8 cellular contexts compared by ENCODE assay signal in genomic region chr11:114440121-114440860, GRCh38. TPM values are rescaled to one million over a fixed set of nuclear protein-coding genes. Genes with fewer than 3 reads are reported as not detected.
A peak's percentile ranks its signal among the peaks of the same experiment; 100 is the strongest.
DNase-seq lines count a peak whose midpoint lies in the region; ATAC-seq, FAIRE-seq and TF ChIP-seq lines count a peak whose summit lies in the region.

No MANE protein-coding gene starts in this region.

- H3K27ac ChIP-seq in pancreas: peak overlapping the region; percentile 57 to 75 (median 62)

- ATAC-seq in pancreas (peak in 3 of 4 donors; percentile 2 to 48 (median 7)), GM18861 (IDR thresholded peaks at IDR 0.05; ENCODE audit: unreplicated experiment) (no peak), GM21367 (IDR thresholded peaks at IDR 0.05; ENCODE audit: unreplicated experiment) (no peak)

- intact Hi-C loops in pancreas (cut with DNase I): no loop called here

- 4 to 5% methylated on average over 10 of the region's 10 CpGs for WGBS in pancreas, 2 donors

- no peak for FAIRE-seq in pancreas (lab: Jason Lieb, UNC)

- H3K4me3 ChIP-seq in foreskin fibroblast (ENCODE audit: low read depth in 1 of 2, low read length in 2 of 2): peak overlapping the region; percentile 95 to 96
- H3K4me3 ChIP-seq in pancreas: peak overlapping the region; percentile 76 to 97 (median 84)

- H3K4me1 ChIP-seq in pancreas: peaks cover 0 to 15% (median 14%) of the 10 kb centered on the region in 3 donors

- no peak for TF ChIP-seq CTCF in foreskin fibroblast (IDR thresholded peaks at IDR 0.05; ENCODE audit: low read depth, low read length)
- no peak for TF ChIP-seq CTCF in pancreas (IDR thresholded peaks at IDR 0.05)

- peak; percentile 26 for DNase-seq in NCI-H1105 treated with DMSO at 0.1 percent for 48 hours (lab: John Stamatoyannopoulos, UW)
- DNase-seq in NCI-H1105 (lab: John Stamatoyannopoulos, UW): no peak
- peak; percentile 11 for DNase-seq in SW480 (ENCODE audit: low spot score)
- peak in 1 of 2 donors; percentile 9 for DNase-seq in foreskin fibroblast
- no peak for DNase-seq in pancreas
- DNase-seq in SIG-M5 treated with dmso at 0.1 percent for 504 hours (lab: John Stamatoyannopoulos, UW; ENCODE audit: unreplicated experiment): no peak

- H3K36me3 ChIP-seq in pancreas: peaks cover 0 to 11% (median 0%) of the 10 kb centered on the region in 3 donors

- no peaks in the 10 kb centered on the region for H3K27me3 ChIP-seq in pancreas

- H3K9me3 ChIP-seq in pancreas: no peaks in the 10 kb centered on the region

RNA-seq across cellular contexts. Expression of gene REXO2, which starts 1.0 kb away (rescaled TPM):
- total RNA-seq in pancreas: 10 to 100 TPM; 24.0 to 36.4 (median 29.1) TPM
- polyA plus RNA-seq in pancreas: 10 to 100 TPM; 26.9 to 41.1 TPM

RNA-seq across cellular contexts. Expression of gene RBM7, which starts 39.8 kb away (rescaled TPM):
- 10 to 100 TPM in 4 of 6 donors, 1 to 10 TPM in 2; 6.5 to 16.4 (median 11.8) TPM for total RNA-seq in pancreas
- 1 to 10 TPM; 3.8 to 8.7 TPM for polyA plus RNA-seq in pancreas

RNA-seq across cellular contexts. Expression of gene C11orf71, which starts 40.0 kb away (rescaled TPM):
- total RNA-seq in pancreas: 1 to 10 TPM; 4.7 to 8.5 (median 5.4) TPM
- polyA plus RNA-seq in pancreas: 10 to 100 TPM in 1 of 2 donors, 1 to 10 TPM in 1; 7.4 to 11.3 TPM

Comparison
In these comparisons a context has a peak if more than half of its experiments do, and no peak if none do; other contexts are left out.
1. DNase-seq: peak in NCI-H1105 treated with DMSO at 0.1 percent for 48 hours (single experiment) and SW480 (single experiment); none in NCI-H1105 (single experiment), pancreas (0 of 6) and SIG-M5 treated with dmso at 0.1 percent for 504 hours (single experiment).
2. ATAC-seq: peak in pancreas (3 of 4); none in GM18861 (single experiment) and GM21367 (single experiment).